In genomic region chr12:11981174-11981733, GRCh38 we compare ENCODE assay signal across 1 cellular context.
TF ChIP-seq lines count a peak whose summit lies in the region.

No MANE protein-coding gene starts in this region.

TF ChIP-seq in H1, 55 proteins besides CTCF, POLR2A, EP300 and RAD21 (continued from another document):
- TF ChIP-seq, protein P1, sequence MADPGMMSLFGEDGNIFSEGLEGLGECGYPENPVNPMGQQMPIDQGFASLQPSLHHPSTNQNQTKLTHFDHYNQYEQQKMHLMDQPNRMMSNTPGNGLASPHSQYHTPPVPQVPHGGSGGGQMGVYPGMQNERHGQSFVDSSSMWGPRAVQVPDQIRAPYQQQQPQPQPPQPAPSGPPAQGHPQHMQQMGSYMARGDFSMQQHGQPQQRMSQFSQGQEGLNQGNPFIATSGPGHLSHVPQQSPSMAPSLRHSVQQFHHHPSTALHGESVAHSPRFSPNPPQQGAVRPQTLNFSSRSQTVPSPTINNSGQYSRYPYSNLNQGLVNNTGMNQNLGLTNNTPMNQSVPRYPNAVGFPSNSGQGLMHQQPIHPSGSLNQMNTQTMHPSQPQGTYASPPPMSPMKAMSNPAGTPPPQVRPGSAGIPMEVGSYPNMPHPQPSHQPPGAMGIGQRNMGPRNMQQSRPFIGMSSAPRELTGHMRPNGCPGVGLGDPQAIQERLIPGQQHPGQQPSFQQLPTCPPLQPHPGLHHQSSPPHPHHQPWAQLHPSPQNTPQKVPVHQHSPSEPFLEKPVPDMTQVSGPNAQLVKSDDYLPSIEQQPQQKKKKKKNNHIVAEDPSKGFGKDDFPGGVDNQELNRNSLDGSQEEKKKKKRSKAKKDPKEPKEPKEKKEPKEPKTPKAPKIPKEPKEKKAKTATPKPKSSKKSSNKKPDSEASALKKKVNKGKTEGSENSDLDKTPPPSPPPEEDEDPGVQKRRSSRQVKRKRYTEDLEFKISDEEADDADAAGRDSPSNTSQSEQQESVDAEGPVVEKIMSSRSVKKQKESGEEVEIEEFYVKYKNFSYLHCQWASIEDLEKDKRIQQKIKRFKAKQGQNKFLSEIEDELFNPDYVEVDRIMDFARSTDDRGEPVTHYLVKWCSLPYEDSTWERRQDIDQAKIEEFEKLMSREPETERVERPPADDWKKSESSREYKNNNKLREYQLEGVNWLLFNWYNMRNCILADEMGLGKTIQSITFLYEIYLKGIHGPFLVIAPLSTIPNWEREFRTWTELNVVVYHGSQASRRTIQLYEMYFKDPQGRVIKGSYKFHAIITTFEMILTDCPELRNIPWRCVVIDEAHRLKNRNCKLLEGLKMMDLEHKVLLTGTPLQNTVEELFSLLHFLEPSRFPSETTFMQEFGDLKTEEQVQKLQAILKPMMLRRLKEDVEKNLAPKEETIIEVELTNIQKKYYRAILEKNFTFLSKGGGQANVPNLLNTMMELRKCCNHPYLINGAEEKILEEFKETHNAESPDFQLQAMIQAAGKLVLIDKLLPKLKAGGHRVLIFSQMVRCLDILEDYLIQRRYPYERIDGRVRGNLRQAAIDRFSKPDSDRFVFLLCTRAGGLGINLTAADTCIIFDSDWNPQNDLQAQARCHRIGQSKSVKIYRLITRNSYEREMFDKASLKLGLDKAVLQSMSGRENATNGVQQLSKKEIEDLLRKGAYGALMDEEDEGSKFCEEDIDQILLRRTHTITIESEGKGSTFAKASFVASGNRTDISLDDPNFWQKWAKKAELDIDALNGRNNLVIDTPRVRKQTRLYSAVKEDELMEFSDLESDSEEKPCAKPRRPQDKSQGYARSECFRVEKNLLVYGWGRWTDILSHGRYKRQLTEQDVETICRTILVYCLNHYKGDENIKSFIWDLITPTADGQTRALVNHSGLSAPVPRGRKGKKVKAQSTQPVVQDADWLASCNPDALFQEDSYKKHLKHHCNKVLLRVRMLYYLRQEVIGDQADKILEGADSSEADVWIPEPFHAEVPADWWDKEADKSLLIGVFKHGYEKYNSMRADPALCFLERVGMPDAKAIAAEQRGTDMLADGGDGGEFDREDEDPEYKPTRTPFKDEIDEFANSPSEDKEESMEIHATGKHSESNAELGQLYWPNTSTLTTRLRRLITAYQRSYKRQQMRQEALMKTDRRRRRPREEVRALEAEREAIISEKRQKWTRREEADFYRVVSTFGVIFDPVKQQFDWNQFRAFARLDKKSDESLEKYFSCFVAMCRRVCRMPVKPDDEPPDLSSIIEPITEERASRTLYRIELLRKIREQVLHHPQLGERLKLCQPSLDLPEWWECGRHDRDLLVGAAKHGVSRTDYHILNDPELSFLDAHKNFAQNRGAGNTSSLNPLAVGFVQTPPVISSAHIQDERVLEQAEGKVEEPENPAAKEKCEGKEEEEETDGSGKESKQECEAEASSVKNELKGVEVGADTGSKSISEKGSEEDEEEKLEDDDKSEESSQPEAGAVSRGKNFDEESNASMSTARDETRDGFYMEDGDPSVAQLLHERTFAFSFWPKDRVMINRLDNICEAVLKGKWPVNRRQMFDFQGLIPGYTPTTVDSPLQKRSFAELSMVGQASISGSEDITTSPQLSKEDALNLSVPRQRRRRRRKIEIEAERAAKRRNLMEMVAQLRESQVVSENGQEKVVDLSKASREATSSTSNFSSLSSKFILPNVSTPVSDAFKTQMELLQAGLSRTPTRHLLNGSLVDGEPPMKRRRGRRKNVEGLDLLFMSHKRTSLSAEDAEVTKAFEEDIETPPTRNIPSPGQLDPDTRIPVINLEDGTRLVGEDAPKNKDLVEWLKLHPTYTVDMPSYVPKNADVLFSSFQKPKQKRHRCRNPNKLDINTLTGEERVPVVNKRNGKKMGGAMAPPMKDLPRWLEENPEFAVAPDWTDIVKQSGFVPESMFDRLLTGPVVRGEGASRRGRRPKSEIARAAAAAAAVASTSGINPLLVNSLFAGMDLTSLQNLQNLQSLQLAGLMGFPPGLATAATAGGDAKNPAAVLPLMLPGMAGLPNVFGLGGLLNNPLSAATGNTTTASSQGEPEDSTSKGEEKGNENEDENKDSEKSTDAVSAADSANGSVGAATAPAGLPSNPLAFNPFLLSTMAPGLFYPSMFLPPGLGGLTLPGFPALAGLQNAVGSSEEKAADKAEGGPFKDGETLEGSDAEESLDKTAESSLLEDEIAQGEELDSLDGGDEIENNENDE (IDR thresholded peaks at IDR 0.05; ENCODE audit: insufficient replicate concordance, low read length) = no peak
